ENCODE assay signal across 25 cellular contexts in the genomic region with DNA sequence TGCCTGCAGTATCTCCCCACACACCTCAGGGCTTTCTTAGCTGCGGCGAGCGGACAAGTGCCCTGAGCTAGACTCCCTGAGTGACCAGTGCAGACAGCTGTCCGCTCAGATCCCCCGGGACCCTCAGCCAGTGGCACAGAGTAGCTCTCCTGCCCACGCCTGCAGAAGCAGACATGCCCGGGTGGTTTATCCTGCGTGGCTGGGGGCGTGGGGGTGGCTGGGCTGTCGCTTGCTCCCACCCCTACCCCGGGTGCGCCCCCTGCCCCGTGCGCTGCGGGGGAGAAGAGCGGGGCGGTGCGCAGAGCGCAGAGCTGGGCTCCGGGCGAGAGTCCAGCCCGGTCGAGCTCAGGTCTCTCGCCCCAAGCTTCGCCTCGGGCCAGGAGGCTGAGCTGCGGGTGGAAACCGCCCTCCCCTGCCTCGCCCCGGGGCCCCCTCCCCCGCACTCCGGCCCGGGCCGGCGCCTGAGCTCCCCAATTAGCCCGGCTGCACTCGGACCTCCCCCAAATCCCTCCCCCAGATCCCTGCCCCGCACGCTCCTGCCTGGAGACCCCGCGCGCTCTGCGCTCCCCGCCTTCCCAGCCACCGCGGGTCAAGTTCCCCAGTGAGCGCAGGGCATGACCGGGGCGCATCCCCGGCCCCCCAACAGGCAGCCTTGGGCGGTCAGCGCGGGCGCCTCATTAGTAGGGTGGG. TPM values are rescaled to one million over a fixed set of nuclear protein-coding genes. Genes with fewer than 3 reads are reported as not detected.
"Had no signal": no experiment of that assay in that cellular context is flagged by ENCODE, and none has a peak within 500 bp of the region (broad histone marks: within the 10 kb centered on the region; RNA-seq: fewer than 3 reads in every experiment).

No MANE protein-coding gene starts in this region.

- ATAC-seq: activated CD4-positive, CD25-positive, alpha-beta regulatory T cell treated with anti-CD3 and anti-CD28 coated beads, Interleukin-2, amount 50 U/mL, for 24 hours; activated CD8-positive, alpha-beta T cell treated with anti-CD3 and anti-CD28 coated beads, Interleukin-2, amount 10 ng/mL, durations not matched to agents 7 days and 5 days; activated naive CD8-positive, alpha-beta T cell treated with anti-CD3 and anti-CD28 coated beads, Interleukin-2, amount 50 U/mL, for 24 hours; left colon; psoas muscle; stimulated activated memory B cell treated with anti-CD40 and anti-IgM and Interleukin-4, amounts not matched to agents 10 μg/mL and 1 μg/mL and 100 μg/mL, for 72 hours had no signal

- DNase-seq: activated CD4-positive, alpha-beta T cell treated with anti-CD3 and anti-CD28 coated beads, Interleukin-2, amount 10 ng/mL, durations not matched to agents 7 days and 5 days; activated CD8-positive, alpha-beta T cell treated with anti-CD3 and anti-CD28 coated beads, Interleukin-2, amount 10 ng/mL, durations not matched to agents 7 days and 5 days; activated naive CD4-positive, alpha-beta T cell treated with Interleukin-2 at 50 U/mL for 16 hours; activated naive CD8-positive, alpha-beta T cell treated with anti-CD3 and anti-CD28 coated beads, Interleukin-2, amount 50 U/mL, for 24 hours; activated T-cell treated with anti-CD3 and anti-CD28 coated beads, Interleukin-2, amount 50 U/mL, for 24 hours; anterior cingulate cortex; caudate nucleus; foreskin melanocyte; left colon; ovary; psoas muscle; sigmoid colon; stimulated activated CD4-positive, alpha-beta T cell treated with anti-CD3 and anti-CD28 coated beads, Interleukin-4, amount 100 ng/mL, for 4 hours; thyroid gland had no signal

- H3K4me3 Mint-ChIP-seq: activated CD4-positive, alpha-beta T cell treated with anti-CD3 and anti-CD28 coated beads, Interleukin-2, amount 10 ng/mL, durations not matched to agents 7 days and 5 days; activated CD8-positive, alpha-beta T cell treated with anti-CD3 and anti-CD28 coated beads, Interleukin-2, amount 10 ng/mL, durations not matched to agents 7 days and 5 days; activated naive CD8-positive, alpha-beta T cell treated with anti-CD3 and anti-CD28 coated beads, Interleukin-2, amount 50 U/mL, for 24 hours; activated T-cell treated with anti-CD3 and anti-CD28 coated beads, Interleukin-2, amount 50 U/mL, for 24 hours; mesothelial cell of epicardium; stimulated activated memory B cell treated with anti-CD40 and anti-IgM and Interleukin-4, amounts not matched to agents 10 μg/mL and 1 μg/mL and 100 μg/mL, for 72 hours; T-helper 1 cell treated with Interleukin-12 subunit alpha and Interleukin-12 subunit beta and Interleukin-4 antibody, amounts not matched to agents 30 μg/mL and 1 μg/mL, for 36 hours had no signal

- H3K36me3 Mint-ChIP-seq: brain, mesothelial cell of epicardium had no signal

- H3K9me3 ChIP-seq: ovary, psoas muscle, sigmoid colon, thyroid gland had no signal

- H3K4me3 ChIP-seq: lung, ovary, psoas muscle, sigmoid colon, thyroid gland had no signal

- H3K27ac Mint-ChIP-seq: activated CD8-positive, alpha-beta T cell treated with anti-CD3 and anti-CD28 coated beads, Interleukin-2, amount 10 ng/mL, durations not matched to agents 7 days and 5 days; activated naive CD8-positive, alpha-beta T cell treated with anti-CD3 and anti-CD28 coated beads, Interleukin-2, amount 50 U/mL, for 24 hours; activated T-cell treated with anti-CD3 and anti-CD28 coated beads, Interleukin-2, amount 50 U/mL, for 24 hours; activated T-helper 2 cell treated with anti-CD3 and anti-CD28 coated beads, Interferon-gamma antibody, Interleukin-2, Interleukin-4, amounts not matched to agents 10 μg/mL and 5 μg/mL and 100 μg/mL, durations not matched to agents 14 hours and 24 hours and 36 hours; mesothelial cell of epicardium; nephron; stimulated activated memory B cell treated with anti-CD40 and anti-IgM and Interleukin-4, amounts not matched to agents 10 μg/mL and 1 μg/mL and 100 μg/mL, for 72 hours had no signal

- H3K9me3 Mint-ChIP-seq: activated T-cell treated with anti-CD3 and anti-CD28 coated beads, Interleukin-2, amount 50 U/mL, for 24 hours; activated T-helper 2 cell treated with anti-CD3 and anti-CD28 coated beads, Interferon-gamma antibody, Interleukin-2, Interleukin-4, amounts not matched to agents 10 μg/mL and 5 μg/mL and 100 μg/mL, durations not matched to agents 14 hours and 24 hours and 36 hours; mesothelial cell of epicardium had no signal

- H3K36me3 ChIP-seq: ovary, sigmoid colon, thyroid gland had no signal

- H3K27me3 ChIP-seq: ovary had no signal

- H3K27ac ChIP-seq: ovary, psoas muscle, sigmoid colon, thyroid gland had no signal

- H3K4me1 ChIP-seq: psoas muscle, thyroid gland had no signal

RNA-seq across cellular contexts. Expression of a gene that starts 11.7 kb away (rescaled TPM):
- total RNA-seq: activated CD4-positive, alpha-beta T cell treated with anti-CD3 and anti-CD28 coated beads, Interleukin-2, amount 10 ng/mL, durations not matched to agents 7 days and 5 days; activated CD8-positive, alpha-beta T cell treated with anti-CD3 and anti-CD28 coated beads, Interleukin-2, amount 10 ng/mL, durations not matched to agents 7 days and 5 days; activated T-helper 2 cell treated with anti-CD3 and anti-CD28 coated beads, Interferon-gamma antibody, Interleukin-2, Interleukin-4, amounts not matched to agents 10 μg/mL and 5 μg/mL and 100 μg/mL, durations not matched to agents 14 hours and 24 hours and 36 hours; dermis microvascular lymphatic vessel endothelial cell; epithelial cell of proximal tubule; lung; mesothelial cell of epicardium; psoas muscle; thyroid gland; urinary bladder had no signal
